Comparison of ENCODE assay signal across 8 cellular contexts in genomic region chr12:89882051-89882450, GRCh38.
DNase-seq lines count a peak whose midpoint lies in the region; ATAC-seq, FAIRE-seq and TF ChIP-seq lines count a peak whose summit lies in the region.

No MANE protein-coding gene starts in this region.

- peak; percentile 51 for ATAC-seq in GM19463 (IDR thresholded peaks at IDR 0.05; ENCODE audit: unreplicated experiment)
- ATAC-seq in HG03521 (IDR thresholded peaks at IDR 0.05; ENCODE audit: unreplicated experiment) = peak; percentile 24
- ATAC-seq in GM19455 (IDR thresholded peaks at IDR 0.05; ENCODE audit: unreplicated experiment) = no peak

- no peak overlapping the region for H3K4me3 ChIP-seq in fibroblast of villous mesenchyme (ENCODE audit: low read depth, low read length)

- DNase-seq in ELF-1 (ENCODE audit: low read depth, low spot score) = peak; percentile 56
- peak; percentile 95 for DNase-seq in fibroblast of villous mesenchyme (ENCODE audit: low read depth)
- DNase-seq in LoVo (ENCODE audit: low spot score) = no peak
- DNase-seq in NCI-H1092 (lab: John Stamatoyannopoulos, UW) = no peak
- no peak for DNase-seq in GM12892 (ENCODE audit: insufficient read length)

- TF ChIP-seq POLR2A in GM12892 (IDR thresholded peaks at IDR 0.05; ENCODE audit: low read depth, low read length) = no peak

- no peak for FAIRE-seq in GM12892 (lab: Jason Lieb, UNC)

- no peak for TF ChIP-seq CTCF in fibroblast of villous mesenchyme (IDR thresholded peaks at IDR 0.05; ENCODE audit: insufficient read depth, low read depth, low read length)

Comparison
In these comparisons a context has a peak if more than half of its experiments do, and no peak if none do; other contexts are left out.
1. DNase-seq: peak in ELF-1 (single experiment) and fibroblast of villous mesenchyme (single experiment); none in LoVo (single experiment), NCI-H1092 (single experiment) and GM12892 (single experiment).